In the genomic region with DNA sequence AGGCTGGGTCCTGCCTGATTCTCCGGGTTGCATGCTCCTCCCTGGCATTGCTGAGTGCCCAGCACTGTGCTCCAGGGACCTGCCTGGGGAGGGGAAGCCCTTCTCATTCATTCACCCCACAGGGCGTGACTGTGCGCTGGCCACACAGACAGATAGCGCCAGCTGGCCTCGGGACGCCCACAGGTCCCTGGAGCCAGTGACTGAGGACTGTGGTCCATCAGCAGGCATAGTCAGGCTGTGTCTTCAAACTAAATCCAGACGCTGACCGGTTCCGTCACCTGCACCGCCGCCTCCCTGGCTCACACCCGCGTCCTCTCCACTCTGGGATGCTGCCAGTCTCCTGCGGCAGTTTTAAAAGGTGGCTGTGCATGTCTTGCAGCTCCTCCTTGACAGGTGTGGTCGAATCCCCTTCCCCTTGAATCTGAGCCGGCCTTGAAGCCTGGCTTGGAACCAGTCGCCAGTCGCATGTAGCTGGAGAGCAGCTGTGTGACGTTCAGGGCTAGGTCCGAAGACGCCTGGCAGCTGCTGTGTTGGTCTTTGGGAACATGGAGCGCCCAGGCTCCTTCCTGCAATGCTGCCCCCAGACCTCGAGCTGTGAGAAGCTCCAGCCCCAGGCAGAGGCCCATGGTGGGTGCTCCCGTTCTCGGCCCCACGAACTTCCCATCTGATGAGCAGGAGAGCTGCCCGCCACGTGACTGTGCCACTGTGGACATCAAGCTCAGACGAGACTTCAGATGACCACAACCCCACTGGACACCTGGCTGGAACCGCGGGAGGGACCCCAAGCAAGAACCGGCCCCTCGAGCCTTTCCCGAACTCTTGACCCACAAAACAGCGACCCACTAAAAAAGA, we compare ENCODE assay signal across 25 cellular contexts.
"Had no signal": no experiment of that assay in that cellular context is flagged by ENCODE, and none has a peak within 500 bp of the region (broad histone marks: within the 10 kb centered on the region; RNA-seq: fewer than 3 reads in every experiment).

No MANE protein-coding gene starts in this region.

- H3K4me3 ChIP-seq: MG63, Peyer's patch had no signal

- ATAC-seq: activated T-helper 17 cell treated with anti-CD3 and anti-CD28 coated beads, Interleukin-2, amount 50 U/mL, for 72 hours; T-helper 17 cell had no signal

- H3K27ac ChIP-seq: KMS-11, Peyer's patch, RWPE1 had no signal

- H3K9me3 ChIP-seq: MG63, Peyer's patch had no signal

- FAIRE-seq: astrocyte had no signal

- DNase-seq: activated CD4-positive, alpha-beta memory T cell treated with anti-CD3 and anti-CD28 coated beads for 36 hours; activated CD4-positive, alpha-beta T cell treated with anti-CD3 and anti-CD28 coated beads, Interleukin-2, amount 10 ng/mL, durations not matched to agents 7 days and 5 days; activated CD4-positive, CD25-positive, alpha-beta regulatory T cell; activated gamma-delta T cell; activated naive CD4-positive, alpha-beta T cell treated with anti-CD3 and anti-CD28 coated beads for 36 hours; activated T-cell treated with anti-CD3 and anti-CD28 coated beads for 4 hours; activated T-cell treated with anti-CD3 and anti-CD28 coated beads, Interleukin-2, amount 50 U/mL, for 48 hours; amygdala; MG63; NCI-H1105; NCI-H1436; NCI-H1694 treated with DMSO at 0.1 percent for 48 hours; NCI-H2029 treated with DMSO at 0.1 percent for 48 hours; NCI-H345; NCI-H510A; NCI-H526 treated with DMSO at 0.1 percent for 48 hours; NCI-H82; Peyer's patch; SHP77 treated with DMSO at 0.1 percent for 48 hours; T-helper 17 cell; T-helper 9 cell had no signal

- H3K4me2 ChIP-seq: KMS-11 had no signal

- H3K27me3 ChIP-seq: MG63, Peyer's patch had no signal

- H3K36me3 ChIP-seq: MG63, Peyer's patch had no signal

- H3K4me1 ChIP-seq: Peyer's patch had no signal

- H3K9ac ChIP-seq: KMS-11 had no signal
